In genomic region chr1:230703679-230704385, GRCh38 we compare ENCODE assay signal across 40 cellular contexts. TPM values are rescaled to one million over a fixed set of nuclear protein-coding genes. Genes with fewer than 3 reads are reported as not detected.
"Had no signal": no experiment of that assay in that cellular context is flagged by ENCODE, and none has a peak within 500 bp of the region (broad histone marks: within the 10 kb centered on the region; RNA-seq: fewer than 3 reads in every experiment).

No MANE protein-coding gene starts in this region.

- H3K36me3 ChIP-seq: adrenal gland, breast epithelium had no signal

- H3K36me3 Mint-ChIP-seq: activated CD4-positive, alpha-beta memory T cell treated with anti-CD3 and anti-CD28 coated beads for 36 hours; activated naive CD4-positive, alpha-beta T cell treated with anti-CD3 and anti-CD28 coated beads, Interleukin-2, amount 50 U/mL, for 72 hours; T-cell had no signal

- H3K9me3 Mint-ChIP-seq: activated B cell treated with CpG ODN at 0.5 μM for 24 hours; activated CD4-positive, alpha-beta memory T cell treated with anti-CD3 and anti-CD28 coated beads for 36 hours; activated naive CD4-positive, alpha-beta T cell treated with anti-CD3 and anti-CD28 coated beads for 36 hours; activated naive CD4-positive, alpha-beta T cell treated with anti-CD3 and anti-CD28 coated beads, Interleukin-2, amount 50 U/mL, for 72 hours; activated T-cell treated with anti-CD3 and anti-CD28 coated beads, Interleukin-2, amount 50 U/mL, for 4 hours; activated T-helper 1 cell treated with anti-CD3 and anti-CD28 coated beads, Interleukin-12 subunit alpha, Interleukin-12 subunit beta, Interleukin-2, Interleukin-4 antibody, amounts not matched to agents 30 ng/mL and 10 ng/mL and 1 ng/mL, durations not matched to agents 14 hours and 24 hours and 36 hours; T-cell had no signal

- H3K4me2 ChIP-seq: PC-9 had no signal

- ATAC-seq: activated naive CD4-positive, alpha-beta T cell treated with anti-CD3 and anti-CD28 coated beads, Interleukin-2, amount 50 U/mL, for 72 hours; activated T-cell treated with anti-CD3 and anti-CD28 coated beads, Interleukin-2, amount 50 U/mL, for 4 hours; body of pancreas; Right ventricle myocardium inferior; SK-N-SH treated with all-trans-retinoic acid at 6 μM for 48 hours; T-cell had no signal

- DNase-seq: activated B cell treated with CpG ODN at 0.5 μM for 24 hours; activated CD4-positive, alpha-beta memory T cell treated with anti-CD3 and anti-CD28 coated beads for 36 hours; activated CD4-positive, alpha-beta T cell treated with anti-CD3 and anti-CD28 coated beads for 4 hours; activated CD4-positive, alpha-beta T cell treated with anti-CD3 and anti-CD28 coated beads, Interleukin-2, amount 50 U/mL, for 1 hour; activated CD4-positive, CD25-positive, alpha-beta regulatory T cell treated with anti-CD3 and anti-CD28 coated beads, Interleukin-2, amount 50 U/mL, for 72 hours; activated CD8-positive, alpha-beta memory T cell treated with anti-CD3 and anti-CD28 coated beads, Interleukin-2, amount 50 U/mL, for 4 hours; activated gamma-delta T cell treated with Interleukin-2 at 50 U/mL for 16 hours; activated naive CD4-positive, alpha-beta T cell treated with anti-CD3 and anti-CD28 coated beads for 36 hours; activated T-cell treated with anti-CD3 and anti-CD28 coated beads for 4 hours; activated T-cell treated with anti-CD3 and anti-CD28 coated beads, Interleukin-2, amount 50 U/mL, for 4 hours; body of pancreas; Karpas-422; KBM-7; NCI-H1105; NCI-H1436; NCI-H1694 treated with DMSO at 0.1 percent for 48 hours; NCI-H2029; NCI-H2107; NCI-H2171; NCI-H526; NCI-H748 treated with DMSO at 0.1 percent for 48 hours; NK-92 treated with Interleukin-12 subunit alpha and Interleukin-12 subunit beta, amount 100 ng/mL, for 24 hours; SIG-M5; T-cell; T-helper 2 cell; T-helper 9 cell had no signal

- H3K27ac ChIP-seq: adrenal gland, body of pancreas, breast epithelium, PC-9, RWPE1, VCaP had no signal

- H3K27ac Mint-ChIP-seq: activated B cell treated with CpG ODN at 0.5 μM for 24 hours; activated CD4-positive, alpha-beta memory T cell treated with anti-CD3 and anti-CD28 coated beads for 36 hours; activated naive CD4-positive, alpha-beta T cell treated with anti-CD3 and anti-CD28 coated beads for 36 hours; activated naive CD4-positive, alpha-beta T cell treated with anti-CD3 and anti-CD28 coated beads, Interleukin-2, amount 50 U/mL, for 72 hours; activated T-helper 1 cell treated with anti-CD3 and anti-CD28 coated beads, Interleukin-12 subunit alpha, Interleukin-12 subunit beta, Interleukin-2, Interleukin-4 antibody, amounts not matched to agents 30 ng/mL and 10 ng/mL and 1 ng/mL, durations not matched to agents 14 hours and 24 hours and 36 hours; T-cell had no signal

- H3K9me3 ChIP-seq: adrenal gland, body of pancreas, breast epithelium had no signal

- H3K4me1 ChIP-seq: adrenal gland, body of pancreas, breast epithelium had no signal

- H3K27me3 ChIP-seq: adrenal gland, body of pancreas, breast epithelium had no signal

- H2AFZ ChIP-seq: PC-9 had no signal

- H3K4me3 Mint-ChIP-seq: activated B cell treated with CpG ODN at 0.5 μM for 24 hours; activated CD4-positive, alpha-beta memory T cell treated with anti-CD3 and anti-CD28 coated beads for 36 hours; activated naive CD4-positive, alpha-beta T cell treated with anti-CD3 and anti-CD28 coated beads for 36 hours; activated T-cell treated with anti-CD3 and anti-CD28 coated beads, Interleukin-2, amount 50 U/mL, for 4 hours; activated T-helper 1 cell treated with anti-CD3 and anti-CD28 coated beads, Interleukin-12 subunit alpha, Interleukin-12 subunit beta, Interleukin-2, Interleukin-4 antibody, amounts not matched to agents 30 ng/mL and 10 ng/mL and 1 ng/mL, durations not matched to agents 14 hours and 24 hours and 36 hours; T-cell had no signal

- FAIRE-seq: astrocyte, RCC 7860 had no signal

- H3K4me3 ChIP-seq: adrenal gland, body of pancreas, breast epithelium, PC-9 had no signal

- H3K4me1 Mint-ChIP-seq: activated B cell treated with CpG ODN at 0.5 μM for 24 hours had no signal

RNA-seq across cellular contexts. Expression of gene AGT, which starts 10.1 kb away (rescaled TPM):
- total RNA-seq: activated B cell treated with CpG ODN at 0.5 μM for 24 hours; activated CD4-positive, alpha-beta memory T cell treated with anti-CD3 and anti-CD28 coated beads for 36 hours; activated naive CD4-positive, alpha-beta T cell treated with anti-CD3 and anti-CD28 coated beads for 36 hours; activated naive CD4-positive, alpha-beta T cell treated with anti-CD3 and anti-CD28 coated beads, Interleukin-2, amount 50 U/mL, for 72 hours; activated T-helper 1 cell treated with anti-CD3 and anti-CD28 coated beads, Interleukin-12 subunit alpha, Interleukin-12 subunit beta, Interleukin-2, Interleukin-4 antibody, amounts not matched to agents 30 ng/mL and 10 ng/mL and 1 ng/mL, durations not matched to agents 14 hours and 24 hours and 36 hours; MCF 10A; OCI-LY7; PC-9; SK-MEL-5 had no signal

RNA-seq across cellular contexts. Expression of gene CAPN9, which starts 43.4 kb away (rescaled TPM):
- total RNA-seq: activated B cell treated with CpG ODN at 0.5 μM for 24 hours; activated CD4-positive, alpha-beta memory T cell treated with anti-CD3 and anti-CD28 coated beads for 36 hours; activated naive CD4-positive, alpha-beta T cell treated with anti-CD3 and anti-CD28 coated beads for 36 hours; activated naive CD4-positive, alpha-beta T cell treated with anti-CD3 and anti-CD28 coated beads, Interleukin-2, amount 50 U/mL, for 72 hours; activated T-cell treated with anti-CD3 and anti-CD28 coated beads, Interleukin-2, amount 50 U/mL, for 4 hours; activated T-helper 1 cell treated with anti-CD3 and anti-CD28 coated beads, Interleukin-12 subunit alpha, Interleukin-12 subunit beta, Interleukin-2, Interleukin-4 antibody, amounts not matched to agents 30 ng/mL and 10 ng/mL and 1 ng/mL, durations not matched to agents 14 hours and 24 hours and 36 hours; astrocyte; MCF 10A; OCI-LY7; PC-9; SK-MEL-5; T-cell had no signal
